Comparison of ENCODE assay signal across 17 cellular contexts in genomic region chr10:33263453-33263852, GRCh38.
DNase-seq lines count a peak whose midpoint lies in the region; ATAC-seq, FAIRE-seq and TF ChIP-seq lines count a peak whose summit lies in the region.
"Had no signal": no experiment of that assay in that cellular context is flagged by ENCODE, and none has a peak within 500 bp of the region (broad histone marks: within the 10 kb centered on the region; RNA-seq: fewer than 3 reads in every experiment).

No MANE protein-coding gene starts in this region.

- FAIRE-seq in HepG2 (lab: Jason Lieb, UNC), result no peak
- FAIRE-seq: G401.6 had no signal

- H3K27me3 Mint-ChIP-seq in HFFc6 (ENCODE audit: insufficient read depth) (peaks cover 1% of the 10 kb centered on the region; the same call in 1 of the 2 replicates), brain (peaks cover 3% of the 10 kb centered on the region)

- H3K27me3 ChIP-seq in HepG2 (ENCODE audit: control insufficient read depth in 1 of 2, insufficient read depth in 2 of 2, low read length in 2 of 2), result no peaks in the 10 kb centered on the region
- H3K27me3 ChIP-seq: ascending aorta, BE2C, spleen had no signal

- peaks cover 50% of the 10 kb centered on the region for H3K4me1 ChIP-seq in HepG2 (ENCODE audit: insufficient read depth, low read length)
- H3K4me1 ChIP-seq: ascending aorta, BE2C had no signal

- peaks cover 66% of the 10 kb centered on the region for H3K4me1 Mint-ChIP-seq in HFFc6 (ENCODE audit: low read depth)
- peaks cover 27% of the 10 kb centered on the region for H3K4me1 Mint-ChIP-seq in brain

- no peak for TF ChIP-seq EP300 in HepG2 (IDR thresholded peaks at IDR 0.05; ENCODE audit: low read depth in 2 of 2, low read length in 2 of 2)
- no peak for TF ChIP-seq EP300 in HepG2 (CRISPR knock-in tag; IDR thresholded peaks at IDR 0.05; ENCODE audit: borderline replicate concordance)

- BruUV-seq in HepG2 (replicated peaks; lab: Mats Ljungman, UMichigan), result no TSS peak

- H3K4me3 Mint-ChIP-seq in HFFc6 (peak overlapping the region; percentile 56), brain (no peak overlapping the region)
- H3K4me3 Mint-ChIP-seq: nephron had no signal

- DNase-seq in A172 (ENCODE audit: low spot score), result peak; percentile 92
- DNase-seq in HFFc6, result peak; percentile 49
- DNase-seq in HepG2 (ENCODE audit: low spot score), result no peak
- no peak for DNase-seq in OCI-M1 (lab: John Stamatoyannopoulos, UW)
- DNase-seq in hepatic stellate cell (ENCODE audit: low spot score), result no peak
- DNase-seq in ecto neural progenitor cell (ENCODE audit: low spot score), result no peak
- no peak for DNase-seq in NK-92 treated with Interleukin-12 subunit alpha and Interleukin-12 subunit beta, amount 100 ng/mL, for 24 hours (lab: John Stamatoyannopoulos, UW)
- DNase-seq: activated CD8-positive, alpha-beta memory T cell treated with anti-CD3 and anti-CD28 coated beads, Interleukin-2, amount 50 U/mL, for 4 hours; BE2C; MV-4-11; NCI-H446; spleen had no signal

- ATAC-seq in HepG2, result no peak

- TF ChIP-seq POLR2A in HepG2 (IDR thresholded peaks at IDR 0.05; ENCODE audit: insufficient read depth in 1 of 2, low read depth in 2 of 2, low read length in 2 of 2), result no peak

- H3K36me3 ChIP-seq in HepG2 (replicated peaks in 1 of 2; ENCODE audit: control insufficient read depth in 1 of 2, insufficient read depth in 2 of 2, low read length in 2 of 2), result no peaks in the 10 kb centered on the region

- no peak overlapping the region for H3K4me3 ChIP-seq in HepG2 (replicated peaks in 1 of 3; ENCODE audit: insufficient read depth in 1 of 3, low read depth in 2 of 3, low read length in 3 of 3)
- H3K4me3 ChIP-seq: ascending aorta, spleen had no signal

- H2AFZ ChIP-seq in HepG2 (ENCODE audit: low read length), result no peak overlapping the region

- H3K4me2 ChIP-seq in HepG2 (ENCODE audit: low read depth, low read length), result 0 out of 2 replicates have a peak overlapping the region, but pooled peaks have one; percentile 27

- 91% methylated on average over 4 of the region's 4 CpGs for WGBS in HepG2 (ENCODE audit: low lambda C conversion rate)

- H3K9me3 ChIP-seq in HepG2 (ENCODE audit: low read length), result no peaks in the 10 kb centered on the region
- H3K9me3 ChIP-seq: ascending aorta, BE2C, spleen had no signal

- no peaks in the 10 kb centered on the region for H4K20me1 ChIP-seq in HepG2 (ENCODE audit: insufficient read depth, low read length)

- H3K27ac ChIP-seq in HepG2 (ENCODE audit: extremely low read length, insufficient read depth, low read length), result peak overlapping the region; percentile 28
- H3K27ac ChIP-seq: ascending aorta, VCaP had no signal

- H3K9me3 Mint-ChIP-seq in HFFc6 (no peaks in the 10 kb centered on the region), brain (no peaks in the 10 kb centered on the region)
- H3K9me3 Mint-ChIP-seq: nephron had no signal

- TF ChIP-seq CTCF in HFFc6 (IDR thresholded peaks at IDR 0.05) (no peak), brain (conservative IDR thresholded peaks at IDR 0.05) (no peak), HepG2 (CRISPR knock-in tag; IDR thresholded peaks at IDR 0.05) (no peak)

- POLR2A ChIA-PET in HepG2 (lab: Yijun Ruan, JAX), result no interaction called here

- H3K9ac ChIP-seq in HepG2 (ENCODE audit: insufficient read depth, low read depth, low read length), result no peak overlapping the region

- CTCF ChIA-PET in HepG2 (lab: Yijun Ruan, JAX; ENCODE audit: low intra/inter-chr PET ratio, low total read pairs), result no interaction called here

- intact Hi-C loops in HepG2 (cut with micrococcal nuclease; ENCODE audit: unreplicated experiment), result no loop called here

- no peaks in the 10 kb centered on the region for H3K79me2 ChIP-seq in HepG2 (ENCODE audit: insufficient read depth, low read length)

- in situ Hi-C loops in HepG2 (cut with HindIII; ENCODE audit: extremely low pct_ligation_motif_present, low pct_unique_long_range_greater_than_20kb), result no loop called here

- peak overlapping the region; percentile 96 for H3K27ac Mint-ChIP-seq in HFFc6
- peak overlapping the region in 3 of 5 experiments; percentile 32 to 46 (median 40) for H3K27ac Mint-ChIP-seq in brain

- no peak for TF ChIP-seq RAD21 in HepG2 (CRISPR knock-in tag; IDR thresholded peaks at IDR 0.05)

- H3K36me3 Mint-ChIP-seq in HFFc6 (ENCODE audit: low read depth), result peaks cover 58% of the 10 kb centered on the region
- peaks cover 30% of the 10 kb centered on the region for H3K36me3 Mint-ChIP-seq in brain

TF ChIP-seq in HepG2, 621 proteins besides CTCF, POLR2A, EP300 and RAD21:
- TF ChIP-seq PAX8 (CRISPR knock-in tag; IDR thresholded peaks at IDR 0.05; ENCODE audit: borderline replicate concordance) (no peak), ZNF7 (CRISPR knock-in tag; IDR thresholded peaks at IDR 0.05) (peak; percentile 86)

Comparison
In these comparisons a context has a peak if more than half of its experiments do, and no peak if none do; other contexts are left out.
1. DNase-seq: peak in A172 (single experiment) and HFFc6 (single experiment); none in HepG2 (single experiment), OCI-M1 (single experiment), hepatic stellate cell (single experiment), ecto neural progenitor cell (single experiment) and NK-92 treated with Interleukin-12 subunit alpha and Interleukin-12 subunit beta, amount 100 ng/mL, for 24 hours (single experiment).